ENCODE assay signal across 31 cellular contexts in genomic region chr14:92012121-92012748, GRCh38. TPM values are rescaled to one million over a fixed set of nuclear protein-coding genes. Genes with fewer than 3 reads are reported as not detected.
A peak's percentile ranks its signal among the peaks of the same experiment; 100 is the strongest.
DNase-seq lines count a peak whose midpoint lies in the region; ATAC-seq and TF ChIP-seq lines count a peak whose summit lies in the region.
"Had no signal": no experiment of that assay in that cellular context is flagged by ENCODE, and none has a peak within 500 bp of the region (broad histone marks: within the 10 kb centered on the region; RNA-seq: fewer than 3 reads in every experiment).

No MANE protein-coding gene starts in this region.

- H3F3A ChIP-seq in PC-3 (ENCODE audit: low read length, unreplicated experiment) = no peaks in the 10 kb centered on the region

- WGBS in endodermal cell (ENCODE audit: insufficient coverage in 1 of 2, insufficient read length in 1 of 2), 2 experiments = 88 to 91% methylated on average over 1 to 3 of the region's 4 CpGs

- intact Hi-C loops in PC-3 (cut with micrococcal nuclease) = no loop called here

- POLR2A ChIA-PET in PC-3 (lab: Charles Lee; ENCODE audit: unreplicated experiment) = interaction anchor here (0.6 kb wide), 1 partner anchor 714 kb away, joined by 4 read pairs; no protein-coding TSS in a partner anchor

- H3K27me3 Mint-ChIP-seq in activated T-cell treated with anti-CD3 and anti-CD28 coated beads, Interleukin-2, amount 50 U/mL, for 72 hours (ENCODE audit: low read depth) = no peaks in the 10 kb centered on the region
- H3K27me3 Mint-ChIP-seq in endodermal cell (ENCODE audit: insufficient read depth) = no peaks in the 10 kb centered on the region
- H3K27me3 Mint-ChIP-seq in type B pancreatic cell = no peaks in the 10 kb centered on the region
- H3K27me3 Mint-ChIP-seq in glutamatergic neuron (ENCODE audit: unreplicated experiment) = peaks cover 2% of the 10 kb centered on the region
- H3K27me3 Mint-ChIP-seq: activated naive CD4-positive, alpha-beta T cell treated with anti-CD3 and anti-CD28 coated beads, Interleukin-2, amount 10 ng/mL, durations not matched to agents 7 days and 5 days; B cell; stimulated activated naive CD8-positive, alpha-beta T cell treated with anti-CD3 and anti-CD28 coated beads, Interleukin-15, amount 100 ng/mL, for 72 hours had no signal

- H2AFZ ChIP-seq in PC-3 (ENCODE audit: low read length) = no peak overlapping the region
- H2AFZ ChIP-seq: neural progenitor cell, parathyroid adenoma had no signal

- ATAC-seq in activated T-cell treated with anti-CD3 and anti-CD28 coated beads, Interleukin-2, amount 50 U/mL, for 72 hours (replicated peaks in 1 of 2) = no peak
- ATAC-seq in PC-3 (peak; percentile 59), GM19467 (IDR thresholded peaks at IDR 0.05; ENCODE audit: unreplicated experiment) (no peak), GM19328 (IDR thresholded peaks at IDR 0.05; ENCODE audit: unreplicated experiment) (no peak)
- ATAC-seq: left cardiac atrium; stimulated activated naive CD8-positive, alpha-beta T cell treated with anti-CD3 and anti-CD28 coated beads, Interleukin-15, amount 100 ng/mL, for 72 hours had no signal

- H3K79me2 ChIP-seq in PC-3 (ENCODE audit: low read length) = no peaks in the 10 kb centered on the region

- peak overlapping the region; percentile 58 for H3K27ac Mint-ChIP-seq in activated T-cell treated with anti-CD3 and anti-CD28 coated beads, Interleukin-2, amount 50 U/mL, for 72 hours
- peak overlapping the region; percentile 4 for H3K27ac Mint-ChIP-seq in endodermal cell
- H3K27ac Mint-ChIP-seq in type B pancreatic cell = peak overlapping the region; percentile 3
- no peak overlapping the region for H3K27ac Mint-ChIP-seq in glutamatergic neuron (ENCODE audit: unreplicated experiment)
- H3K27ac Mint-ChIP-seq: activated naive CD4-positive, alpha-beta T cell treated with anti-CD3 and anti-CD28 coated beads, Interleukin-2, amount 10 ng/mL, durations not matched to agents 7 days and 5 days; B cell; neural progenitor cell had no signal

- peaks cover 3 to 31% of the 10 kb centered on the region in 2 donors for H3K36me3 Mint-ChIP-seq in activated T-cell treated with anti-CD3 and anti-CD28 coated beads, Interleukin-2, amount 50 U/mL, for 72 hours (ENCODE audit: insufficient read depth in 2 of 2)
- H3K36me3 Mint-ChIP-seq in endodermal cell (ENCODE audit: low read depth) = peaks cover 37% of the 10 kb centered on the region
- H3K36me3 Mint-ChIP-seq in type B pancreatic cell = peaks cover 23% of the 10 kb centered on the region
- no peaks in the 10 kb centered on the region for H3K36me3 Mint-ChIP-seq in glutamatergic neuron (ENCODE audit: unreplicated experiment)

- no peaks in the 10 kb centered on the region for H3K9me2 ChIP-seq in PC-3 (replicated peaks; ENCODE audit: low read length)

- no peaks in the 10 kb centered on the region for H3K9me3 Mint-ChIP-seq in activated T-cell treated with anti-CD3 and anti-CD28 coated beads, Interleukin-2, amount 50 U/mL, for 72 hours
- H3K9me3 Mint-ChIP-seq in endodermal cell = no peaks in the 10 kb centered on the region
- no peaks in the 10 kb centered on the region for H3K9me3 Mint-ChIP-seq in type B pancreatic cell
- no peaks in the 10 kb centered on the region for H3K9me3 Mint-ChIP-seq in glutamatergic neuron (ENCODE audit: unreplicated experiment)
- H3K9me3 Mint-ChIP-seq: activated naive CD4-positive, alpha-beta T cell treated with anti-CD3 and anti-CD28 coated beads, Interleukin-2, amount 10 ng/mL, durations not matched to agents 7 days and 5 days; immature natural killer cell; neural progenitor cell; stimulated activated naive CD8-positive, alpha-beta T cell treated with anti-CD3 and anti-CD28 coated beads, Interleukin-15, amount 100 ng/mL, for 72 hours had no signal

- H3K9ac ChIP-seq in PC-3 (ENCODE audit: low read length) (no peak overlapping the region), endodermal cell (ENCODE audit: extremely low read depth, low read length, poor library complexity, severe bottlenecking) (no peak overlapping the region)
- H3K9ac ChIP-seq: neural progenitor cell, parathyroid adenoma had no signal

- H3K4me3 ChIP-seq in PC-3 (ENCODE audit: low read length) (no peak overlapping the region), endodermal cell (ENCODE audit: low read length) (no peak overlapping the region)
- H3K4me3 ChIP-seq: colonic mucosa, neural progenitor cell, right atrium auricular region, smooth muscle cell, vagina had no signal

- peaks cover 26% of the 10 kb centered on the region for H3K4me1 Mint-ChIP-seq in activated T-cell treated with anti-CD3 and anti-CD28 coated beads, Interleukin-2, amount 50 U/mL, for 72 hours (ENCODE audit: low read depth)
- H3K4me1 Mint-ChIP-seq in endodermal cell (peaks cover 7% of the 10 kb centered on the region), type B pancreatic cell (ENCODE audit: unreplicated experiment) (peaks cover 4% of the 10 kb centered on the region), glutamatergic neuron (ENCODE audit: low read depth, unreplicated experiment) (no peaks in the 10 kb centered on the region)
- H3K4me1 Mint-ChIP-seq: B cell, neural progenitor cell had no signal

- peaks cover 20% of the 10 kb centered on the region; the same call in 1 of the 2 replicates for H3K36me3 ChIP-seq in PC-3 (ENCODE audit: low read depth, low read length)
- peaks cover 37% of the 10 kb centered on the region for H3K36me3 ChIP-seq in endodermal cell (ENCODE audit: control insufficient read depth, insufficient read depth, low read length)
- H3K36me3 ChIP-seq: colonic mucosa, neural progenitor cell had no signal

- H3K4me1 ChIP-seq in PC-3 (ENCODE audit: insufficient read depth, low read length) = no peaks in the 10 kb centered on the region
- no peaks in the 10 kb centered on the region for H3K4me1 ChIP-seq in endodermal cell (ENCODE audit: control insufficient read depth, insufficient read depth, low read length)
- H3K4me1 ChIP-seq: colonic mucosa, neural progenitor cell, parathyroid adenoma, right atrium auricular region, vagina had no signal

- TF ChIP-seq CTCF in PC-3 (conservative IDR thresholded peaks at IDR 0.05; ENCODE audit: low read depth, low read length) = no peak
- TF ChIP-seq CTCF in endodermal cell (conservative IDR thresholded peaks at IDR 0.05) = no peak
- no peak for TF ChIP-seq CTCF in type B pancreatic cell (conservative IDR thresholded peaks at IDR 0.05)
- no peak for TF ChIP-seq CTCF in glutamatergic neuron (IDR thresholded peaks at IDR 0.05; ENCODE audit: partially characterized antibody, unreplicated experiment)

- H3K4me2 ChIP-seq in PC-3 (ENCODE audit: low read length) = no peak overlapping the region
- H3K4me2 ChIP-seq: neural progenitor cell, smooth muscle cell had no signal

- CTCF ChIA-PET in PC-3 (lab: Charles Lee) = no interaction called here

- peaks cover 3% of the 10 kb centered on the region; the same call in 1 of the 2 replicates for H4K20me1 ChIP-seq in PC-3 (ENCODE audit: low read length)

- H3K27ac ChIP-seq in PC-3 (ENCODE audit: low read length) (no peak overlapping the region), endodermal cell (ENCODE audit: low read depth, low read length) (no peak overlapping the region)
- H3K27ac ChIP-seq: colonic mucosa, neural progenitor cell, parathyroid adenoma, right atrium auricular region, vagina, VCaP had no signal

- no peaks in the 10 kb centered on the region for H3K27me3 ChIP-seq in PC-3 (ENCODE audit: low read length)
- H3K27me3 ChIP-seq in endodermal cell (ENCODE audit: control insufficient read depth, insufficient read depth, low read length, poor library complexity, severe bottlenecking) = no peaks in the 10 kb centered on the region
- H3K27me3 ChIP-seq: colonic mucosa, neural progenitor cell, right atrium auricular region, vagina had no signal

- H3K9me3 ChIP-seq in PC-3 (ENCODE audit: low read length) (no peaks in the 10 kb centered on the region), endodermal cell (ENCODE audit: control insufficient read depth, low read length) (no peaks in the 10 kb centered on the region)
- H3K9me3 ChIP-seq: colonic mucosa, right atrium auricular region, vagina had no signal

- no TSS peak for BruUV-seq in PC-3 (replicated peaks; lab: Mats Ljungman, UMichigan)

- no peak overlapping the region for H3K4me3 Mint-ChIP-seq in activated T-cell treated with anti-CD3 and anti-CD28 coated beads, Interleukin-2, amount 50 U/mL, for 72 hours
- H3K4me3 Mint-ChIP-seq in endodermal cell (no peak overlapping the region), type B pancreatic cell (no peak overlapping the region), glutamatergic neuron (ENCODE audit: unreplicated experiment) (no peak overlapping the region)
- H3K4me3 Mint-ChIP-seq: activated naive CD4-positive, alpha-beta T cell treated with anti-CD3 and anti-CD28 coated beads, Interleukin-2, amount 10 ng/mL, durations not matched to agents 7 days and 5 days; B cell; immature natural killer cell; neural progenitor cell; stimulated activated naive CD8-positive, alpha-beta T cell treated with anti-CD3 and anti-CD28 coated beads, Interleukin-15, amount 100 ng/mL, for 72 hours had no signal

- no peak for DNase-seq in activated T-cell treated with anti-CD3 and anti-CD28 coated beads, Interleukin-2, amount 50 U/mL, for 72 hours
- no peak for DNase-seq in activated T-cell treated with anti-CD3 and anti-CD28 coated beads for 4 hours
- DNase-seq in PC-3 = no peak
- no peak for DNase-seq in endodermal cell
- no peak for DNase-seq in type B pancreatic cell (ENCODE audit: extremely low spot score, unreplicated experiment)
- no peak for DNase-seq in glutamatergic neuron
- DNase-seq: activated CD4-positive, alpha-beta T cell treated with anti-CD3 and anti-CD28 coated beads for 4 hours; activated naive CD4-positive, alpha-beta T cell treated with anti-CD3 and anti-CD28 coated beads, Interleukin-2, amount 10 ng/mL, durations not matched to agents 7 days and 5 days; colonic mucosa; DMS 273 treated with DMSO at 0.1 percent for 48 hours; effector memory CD4-positive, alpha-beta T cell; EL; HCEC 1CT; immature natural killer cell; Karpas-422; left cardiac atrium; NCI-H1417; NCI-H345; NCI-H69; SIG-M5; stimulated activated naive CD8-positive, alpha-beta T cell treated with anti-CD3 and anti-CD28 coated beads, Interleukin-15, amount 100 ng/mL, for 72 hours; T1000 had no signal

RNA-seq across cellular contexts. Expression of gene TRIP11, which starts 27.6 kb away (rescaled TPM):
- 10 to 100 TPM; 39.0 to 47.2 TPM for total RNA-seq in activated T-cell treated with anti-CD3 and anti-CD28 coated beads, Interleukin-2, amount 50 U/mL, for 72 hours
- total RNA-seq in PC-3 (2014; rRNA removed) (9.6 and 14.3 TPM in 2 replicates), endodermal cell (10 to 100 TPM; 39.0 to 40.8 TPM), type B pancreatic cell (ENCODE audit: low replicate concordance) (61.8 and 72.5 TPM in 2 replicates), glutamatergic neuron (ENCODE audit: unreplicated experiment) (33.8 TPM)
- 16.8 TPM for polyA plus RNA-seq in endodermal cell (2013, experiment 1 of 2)
- 20.9 TPM for polyA plus RNA-seq in endodermal cell (2013, experiment 2 of 2)
